In genomic region chr13:28409648-28410047, GRCh38 we compare ENCODE assay signal across 33 cellular contexts.
A peak's percentile ranks its signal among the peaks of the same experiment; 100 is the strongest.
DNase-seq lines count a peak whose midpoint lies in the region; TF ChIP-seq lines count a peak whose summit lies in the region.
"Had no signal": no experiment of that assay in that cellular context is flagged by ENCODE, and none has a peak within 500 bp of the region (broad histone marks: within the 10 kb centered on the region; RNA-seq: fewer than 3 reads in every experiment).

No MANE protein-coding gene starts in this region.

- peaks cover 7 to 81% (median 42%) of the 10 kb centered on the region in 11 experiments; a peak in 21 of 22 replicates for H3K36me3 ChIP-seq in BLaER1 treated with 17β-estradiol and CSF1 and Interleukin-3, amounts not matched to agents 10 nM and 100 nM
- H3K36me3 ChIP-seq in adipocyte (ENCODE audit: control insufficient read depth, insufficient read depth, low read length, severe bottlenecking) = no peaks in the 10 kb centered on the region
- H3K36me3 ChIP-seq: gastroesophageal sphincter, right lobe of liver, transverse colon had no signal

- DNase-seq in AG04449 (ENCODE audit: low read depth, low spot score) (peak; percentile 38), adipocyte (ENCODE audit: low read depth) (peak; percentile 66), immature natural killer cell (no peak), osteocyte (ENCODE audit: extremely low spot score, unreplicated experiment) (no peak), mesenteric fat pad (ENCODE audit: low spot score) (no peak), Calu3 (no peak), NCI-H226 (no peak)
- DNase-seq: activated CD4-positive, alpha-beta T cell treated with anti-CD3 and anti-CD28 coated beads, Interleukin-2, amount 50 U/mL, for 4 hours; activated naive CD4-positive, alpha-beta T cell; activated naive CD8-positive, alpha-beta T cell treated with anti-CD3 and anti-CD28 coated beads, Interleukin-2, amount 50 U/mL, for 24 hours; activated T-cell treated with anti-CD3 and anti-CD28 coated beads, Interleukin-2, amount 50 U/mL, for 72 hours; C1 segment of cervical spinal cord; central memory CD4-positive, alpha-beta T cell; COR-L47; dermis blood vessel endothelial cell; DMS79 treated with DMSO at 0.1 percent for 48 hours; GF-D8; GM23248; HFFc6; hypothalamus; left colon; NCI-H1092 treated with DMSO at 0.1 percent for 48 hours; NCI-H1930; NCI-H2227 treated with DMSO at 0.1 percent for 48 hours; NCI-H69; posterior cingulate gyrus; right lobe of liver; SHP77; stimulated activated CD4-positive, alpha-beta T cell treated with anti-CD3 and anti-CD28 coated beads, Interleukin-4, amount 100 ng/mL, for 24 hours; T-helper 2 cell; transverse colon had no signal

- CTCF ChIA-PET in AG04449 (lab: Yijun Ruan, JAX) = no interaction called here
- CTCF ChIA-PET in Calu3 (lab: Charles Lee) = no interaction called here

- peaks cover 0 to 20% (median 0%) of the 10 kb centered on the region in 11 experiments; a peak in 6 of 22 replicates for H4K20me1 ChIP-seq in BLaER1 treated with 17β-estradiol and CSF1 and Interleukin-3, amounts not matched to agents 10 nM and 100 nM

- no peak overlapping the region for H3K27ac ChIP-seq in BLaER1 treated with 17β-estradiol and CSF1 and Interleukin-3, amounts not matched to agents 10 nM and 100 nM
- H3K27ac ChIP-seq: gastroesophageal sphincter, GM23248, right lobe of liver, transverse colon had no signal

- H3K9me3 Mint-ChIP-seq in immature natural killer cell = no peaks in the 10 kb centered on the region
- no peaks in the 10 kb centered on the region for H3K9me3 Mint-ChIP-seq in osteocyte (ENCODE audit: unreplicated experiment)
- no peaks in the 10 kb centered on the region for H3K9me3 Mint-ChIP-seq in Calu3 (ENCODE audit: low read depth, unreplicated experiment)
- H3K9me3 Mint-ChIP-seq: activated naive CD8-positive, alpha-beta T cell treated with anti-CD3 and anti-CD28 coated beads, Interleukin-2, amount 50 U/mL, for 24 hours; activated T-cell treated with anti-CD3 and anti-CD28 coated beads, Interleukin-2, amount 50 U/mL, for 72 hours; HFFc6 had no signal

- intact Hi-C loops in Calu3 (cut with micrococcal nuclease; ENCODE audit: unreplicated experiment) = no loop called here

- H3K9me3 ChIP-seq in BLaER1 treated with 17β-estradiol and CSF1 and Interleukin-3, amounts not matched to agents 10 nM and 100 nM (replicated peaks in 1 of 11) = no peaks in the 10 kb centered on the region
- H3K9me3 ChIP-seq in adipocyte (ENCODE audit: control insufficient read depth, low read length) = no peaks in the 10 kb centered on the region
- H3K9me3 ChIP-seq: gastroesophageal sphincter, right lobe of liver, transverse colon had no signal

- H3K36me3 Mint-ChIP-seq in immature natural killer cell (peaks cover 0 to 4% (median 0%) of the 10 kb centered on the region in 3 donors), osteocyte (ENCODE audit: unreplicated experiment) (no peaks in the 10 kb centered on the region), Calu3 (ENCODE audit: insufficient read depth, unreplicated experiment) (no peaks in the 10 kb centered on the region)

- no peak for TF ChIP-seq CTCF in AG04449 (IDR thresholded peaks at IDR 0.05; ENCODE audit: insufficient read depth, low read length, missing control alignments)
- TF ChIP-seq CTCF in osteocyte (IDR thresholded peaks at IDR 0.05) = no peak
- no peak for TF ChIP-seq CTCF in Calu3 (IDR thresholded peaks at IDR 0.05; ENCODE audit: unreplicated experiment)

- no peak overlapping the region for H3K9ac ChIP-seq in BLaER1 treated with 17β-estradiol and CSF1 and Interleukin-3, amounts not matched to agents 10 nM and 100 nM
- H3K9ac ChIP-seq in adipocyte (ENCODE audit: low read length) = no peak overlapping the region
- H3K9ac ChIP-seq: GM23248 had no signal

- H3K4me3 Mint-ChIP-seq in immature natural killer cell (peak overlapping the region in 3 of 5 donors; percentile 7 to 74 (median 13)), osteocyte (ENCODE audit: unreplicated experiment) (no peak overlapping the region), Calu3 (ENCODE audit: low read depth, unreplicated experiment) (no peak overlapping the region)
- H3K4me3 Mint-ChIP-seq: activated naive CD8-positive, alpha-beta T cell treated with anti-CD3 and anti-CD28 coated beads, Interleukin-2, amount 50 U/mL, for 24 hours; activated T-cell treated with anti-CD3 and anti-CD28 coated beads, Interleukin-2, amount 50 U/mL, for 72 hours; HFFc6 had no signal

- no TSS peak for BruUV-seq in Calu3 (replicated peaks; lab: Mats Ljungman, UMichigan)

- H3K4me2 ChIP-seq in BLaER1 treated with 17β-estradiol and CSF1 and Interleukin-3, amounts not matched to agents 10 nM and 100 nM = peak overlapping the region in 10 of 11 experiments; percentile 16 to 81 (median 54); a peak in 16 of 22 replicates

- H3K27ac Mint-ChIP-seq in immature natural killer cell (no peak overlapping the region), osteocyte (ENCODE audit: unreplicated experiment) (no peak overlapping the region), Calu3 (ENCODE audit: unreplicated experiment) (no peak overlapping the region)
- H3K27ac Mint-ChIP-seq: activated naive CD8-positive, alpha-beta T cell treated with anti-CD3 and anti-CD28 coated beads, Interleukin-2, amount 50 U/mL, for 24 hours; HFFc6 had no signal

- H3K27me3 ChIP-seq in BLaER1 treated with 17β-estradiol and CSF1 and Interleukin-3, amounts not matched to agents 10 nM and 100 nM = no peaks in the 10 kb centered on the region
- H3K27me3 ChIP-seq in adipocyte (replicated peaks; ENCODE audit: control insufficient read depth, insufficient read depth, low read length) = no peaks in the 10 kb centered on the region
- H3K27me3 ChIP-seq: right lobe of liver, transverse colon had no signal

- POLR2A ChIA-PET in AG04449 (lab: Yijun Ruan, JAX) = no interaction called here

- H3K4me3 ChIP-seq in AG04449 (ENCODE audit: low read depth, low read length) = no peak overlapping the region
- H3K4me3 ChIP-seq in BLaER1 treated with 17β-estradiol and CSF1 and Interleukin-3, amounts not matched to agents 10 nM and 100 nM = no peak overlapping the region
- no peak overlapping the region for H3K4me3 ChIP-seq in adipocyte (ENCODE audit: low read length)
- H3K4me3 ChIP-seq: gastroesophageal sphincter, GM23248, right lobe of liver, transverse colon had no signal

- H3K27me3 Mint-ChIP-seq in immature natural killer cell (ENCODE audit: low read depth in 3 of 3) (peaks cover 0 to 3% (median 3%) of the 10 kb centered on the region in 3 donors), osteocyte (ENCODE audit: unreplicated experiment) (no peaks in the 10 kb centered on the region), Calu3 (ENCODE audit: unreplicated experiment) (no peaks in the 10 kb centered on the region)

- H3K4me1 Mint-ChIP-seq in immature natural killer cell (peaks cover 21 to 33% of the 10 kb centered on the region in 2 donors), osteocyte (ENCODE audit: unreplicated experiment) (peaks cover 14% of the 10 kb centered on the region), Calu3 (ENCODE audit: low read depth, unreplicated experiment) (no peaks in the 10 kb centered on the region)

- peaks cover 30 to 43% (median 41%) of the 10 kb centered on the region in 10 experiments for H3K4me1 ChIP-seq in BLaER1 treated with 17β-estradiol and CSF1 and Interleukin-3, amounts not matched to agents 10 nM and 100 nM
- H3K4me1 ChIP-seq in adipocyte (ENCODE audit: control insufficient read depth, insufficient read depth, low read length) = no peaks in the 10 kb centered on the region
- H3K4me1 ChIP-seq: right lobe of liver, transverse colon had no signal

Comparison
In these comparisons a context has a peak if more than half of its experiments do, and no peak if none do; other contexts are left out.
1. DNase-seq: peak in AG04449 (single experiment) and adipocyte (single experiment); none in immature natural killer cell (0 of 3), osteocyte (single experiment), mesenteric fat pad (single experiment), Calu3 (single experiment) and NCI-H226 (single experiment).
2. H3K4me3 Mint-ChIP-seq: peak in immature natural killer cell (3 of 5); none in osteocyte (single experiment) and Calu3 (single experiment).